8 cellular contexts compared by ENCODE assay signal in genomic region chr12:104603545-104603973, GRCh38.
DNase-seq lines count a peak whose midpoint lies in the region; ATAC-seq and TF ChIP-seq lines count a peak whose summit lies in the region.

No MANE protein-coding gene starts in this region.

- no peak for TF ChIP-seq POLR2A in gastrocnemius medialis (IDR thresholded peaks at IDR 0.05)
- TF ChIP-seq POLR2A in thyroid gland (IDR thresholded peaks at IDR 0.05) = no peak

- peaks cover 80% of the 10 kb centered on the region for H3K4me1 ChIP-seq in PC-9 (replicated peaks; ENCODE audit: insufficient read depth)
- no peaks in the 10 kb centered on the region for H3K4me1 ChIP-seq in gastrocnemius medialis
- peaks cover 0 to 27% of the 10 kb centered on the region in 2 donors for H3K4me1 ChIP-seq in thyroid gland

- intact Hi-C loops in PC-9 (cut with micrococcal nuclease; ENCODE audit: unreplicated experiment) (loop anchor here (5.0 to 10.0 kb wide), 3 partner anchors 146 to 351 kb away; partner anchors contain the start of genes CHST11 and SLC41A2), gastrocnemius medialis (cut with DNase I; ENCODE audit: low total_unique reads) (no loop called here), thyroid gland (cut with DNase I) (no loop called here)

- H4K20me1 ChIP-seq in PC-9 (ENCODE audit: insufficient read depth) = no peaks in the 10 kb centered on the region

- CTCF ChIA-PET in PC-9 (lab: Charles Lee) = no interaction called here

- TF ChIP-seq CTCF in PC-9 (conservative IDR thresholded peaks at IDR 0.05) (no peak), epithelial cell of esophagus (IDR thresholded peaks at IDR 0.05; ENCODE audit: insufficient read depth, low read depth, low read length, missing control alignments) (no peak), gastrocnemius medialis (IDR thresholded peaks at IDR 0.05 in 4 of 5, conservative IDR thresholded peaks at IDR 0.05 in 1 of 5) (no peak), thyroid gland (IDR thresholded peaks at IDR 0.05) (no peak)

- H3K4me3 ChIP-seq in PC-9 (no peak overlapping the region), epithelial cell of esophagus (ENCODE audit: low read length) (no peak overlapping the region), gastrocnemius medialis (no peak overlapping the region), thyroid gland (replicated peaks in 1 of 3) (no peak overlapping the region)

- 95 to 100% methylated on average over 1 of the region's 1 CpG for WGBS in thyroid gland, 2 donors

- H3K79me2 ChIP-seq in PC-9 (ENCODE audit: low read depth) = peaks cover 82% of the 10 kb centered on the region

- peaks cover 67% of the 10 kb centered on the region for H3F3A ChIP-seq in PC-9 (ENCODE audit: insufficient read depth, low read depth)

- DNase-seq in GM03348 (ENCODE audit: low spot score) = peak; percentile 50
- peak in 1 of 2 experiments; percentile 95 for DNase-seq in PC-9
- peak; percentile 91 for DNase-seq in epithelial cell of esophagus (ENCODE audit: low read depth)
- no peak for DNase-seq in gastrocnemius medialis
- no peak for DNase-seq in iPS-NIHi11 (ENCODE audit: low spot score)
- DNase-seq in thyroid gland = no peak
- DNase-seq in NCI-H1436 (lab: John Stamatoyannopoulos, UW) = no peak

- peak overlapping the region; percentile 95 for H3K27ac ChIP-seq in PC-9
- peak overlapping the region in 3 of 4 donors; percentile 24 to 55 (median 44) for H3K27ac ChIP-seq in gastrocnemius medialis
- H3K27ac ChIP-seq in thyroid gland = peak overlapping the region in 1 of 3 donors; percentile 53

- no peak overlapping the region for H2AFZ ChIP-seq in PC-9

- H3K36me3 ChIP-seq in PC-9 (ENCODE audit: low read depth) (no peaks in the 10 kb centered on the region; the same call in 1 of the 2 replicates), gastrocnemius medialis (no peaks in the 10 kb centered on the region), thyroid gland (no peaks in the 10 kb centered on the region)

- H3K9me2 ChIP-seq in PC-9 (ENCODE audit: insufficient read depth) = no peaks in the 10 kb centered on the region

- in situ Hi-C loops in gastrocnemius medialis (cut with MboI; ENCODE audit: low sequenced_read_pairs in 4 of 4) = no loop called here

- H3K27me3 ChIP-seq in PC-9 (ENCODE audit: insufficient read depth, low read depth) (no peaks in the 10 kb centered on the region), gastrocnemius medialis (no peaks in the 10 kb centered on the region), thyroid gland (no peaks in the 10 kb centered on the region)

- H3K9me3 ChIP-seq in PC-9 (ENCODE audit: insufficient read depth, low read depth) = no peaks in the 10 kb centered on the region
- H3K9me3 ChIP-seq in gastrocnemius medialis = no peaks in the 10 kb centered on the region
- no peaks in the 10 kb centered on the region for H3K9me3 ChIP-seq in thyroid gland

- TSS peak; percentile 21 for BruUV-seq in PC-9 (replicated peaks; lab: Mats Ljungman, UMichigan)

- ATAC-seq in gastrocnemius medialis (no peak), HG03439 (IDR thresholded peaks at IDR 0.05; ENCODE audit: unreplicated experiment) (no peak)

- peak overlapping the region; percentile 82 for H3K4me2 ChIP-seq in PC-9

- POLR2A ChIA-PET in PC-9 (lab: Charles Lee; ENCODE audit: unreplicated experiment) = interaction anchor here (0.5 to 1.0 kb wide), 7 partner anchors 15 to 426 kb away, joined by 3 to 9 read pairs (median 4); no protein-coding TSS in a partner anchor

Comparison
In these comparisons a context has a peak if more than half of its experiments do, and no peak if none do; other contexts are left out.
1. DNase-seq: peak in GM03348 (single experiment) and epithelial cell of esophagus (single experiment); none in gastrocnemius medialis (0 of 2), iPS-NIHi11 (single experiment), thyroid gland (0 of 2) and NCI-H1436 (single experiment).